In genomic region chr19:52188822-52189744, GRCh38 we compare ENCODE assay signal across 8 cellular contexts. TPM values are rescaled to one million over a fixed set of nuclear protein-coding genes. Genes with fewer than 3 reads are reported as not detected.
DNase-seq lines count a peak whose midpoint lies in the region; ATAC-seq and TF ChIP-seq lines count a peak whose summit lies in the region.

No MANE protein-coding gene starts in this region.

- no peaks in the 10 kb centered on the region for H3K9me2 ChIP-seq in HCT116 (ENCODE audit: insufficient read depth)

- TF ChIP-seq POLR2A in HCT116 (IDR thresholded peaks at IDR 0.05; ENCODE audit: borderline replicate concordance, extremely low read depth, insufficient read depth, insufficient read length), result peak; percentile 77

- POLR2A ChIA-PET in HCT116 (lab: Charles Lee), result interaction anchor here (0.6 to 1.3 kb wide), 7 partner anchors 9 to 160 kb away, joined by 3 to 8 read pairs (median 4); no protein-coding TSS in a partner anchor

- no peak for ATAC-seq in HCT116
- no peak for ATAC-seq in lung (ENCODE audit: insufficient read depth, low FRiP score)

- CTCF ChIA-PET in HCT116 (lab: Charles Lee), result no interaction called here

- H3K4me3 ChIP-seq in GM12865 (ENCODE audit: low read depth, low read length) (peak overlapping the region; percentile 48), HCT116 (replicated peaks in 1 of 2; ENCODE audit: low read depth in 1 of 2, low read length in 2 of 2) (peak overlapping the region; percentile 58 to 62), lung (peak overlapping the region; percentile 37), thymus (ENCODE audit: low read length) (peak overlapping the region; percentile 50)

- H4K20me1 ChIP-seq in HCT116 (ENCODE audit: insufficient read depth), result no peaks in the 10 kb centered on the region

- peak overlapping the region; percentile 84 for H3K4me2 ChIP-seq in HCT116 (ENCODE audit: low read length)

- H2AFZ ChIP-seq in HCT116 (ENCODE audit: low read depth, low read length, poor library complexity, severe bottlenecking), result no peak overlapping the region

- WGBS in lung, 2 donors, result 5% methylated on average over 33 of the region's 33 CpGs
- WGBS in thymus, result 10% methylated on average over 33 of the region's 33 CpGs

- no peak for TF ChIP-seq CTCF in GM12865 (IDR thresholded peaks at IDR 0.05; ENCODE audit: insufficient read depth, low read depth, low read length, missing control alignments)
- no peak for TF ChIP-seq CTCF in HCT116 (IDR thresholded peaks at IDR 0.05 in 2 of 3, conservative IDR thresholded peaks at IDR 0.05 in 1 of 3; ENCODE audit: borderline replicate concordance in 1 of 3, insufficient read depth in 1 of 3, low read depth in 2 of 3, low read length in 2 of 3)
- no peak for TF ChIP-seq CTCF in lung (IDR thresholded peaks at IDR 0.05; ENCODE audit: control extremely low read depth, extremely low read depth)

- DNase-seq in GM12865 (ENCODE audit: low read depth) (no peak), HCT116 (ENCODE audit: low read depth, low spot score) (no peak), OCI-M1 (lab: John Stamatoyannopoulos, UW) (peak; percentile 49), caudate nucleus (lab: John Stamatoyannopoulos, UW) (peak in 28 of 61 donors; percentile 32 to 100 (median 59)), lung (ENCODE audit: low spot score) (no peak), LoVo (ENCODE audit: low spot score) (no peak), NCI-H748 (lab: John Stamatoyannopoulos, UW; ENCODE audit: unreplicated experiment) (no peak)

- H3K9me3 ChIP-seq in HCT116 (ENCODE audit: control insufficient read depth in 1 of 2, insufficient read depth in 1 of 2, low read depth in 1 of 2, low read length in 2 of 2) (no peaks in the 10 kb centered on the region), lung (ENCODE audit: control insufficient read depth in 2 of 2, insufficient read depth in 1 of 2, low read length in 1 of 2) (peaks cover 0 to under 1% of the 10 kb centered on the region in 2 donors), thymus (ENCODE audit: control insufficient read depth) (no peaks in the 10 kb centered on the region)

- no peak for TF ChIP-seq RAD21 in HCT116 (IDR thresholded peaks at IDR 0.05; ENCODE audit: low read depth)

- RAD21 ChIA-PET in HCT116 (lab: Charles Lee; ENCODE audit: low non-redundant PET in 1 of 2, low total read pairs in 2 of 2, uncharacterized antibody in 2 of 2, unreplicated experiment in 2 of 2), result interaction anchor here in 1 of 2 experiments (1.0 kb wide), 1 partner anchor 161 kb away, joined by 3 read pairs; the partner anchor contains the start of gene ZNF614

- H3K27ac ChIP-seq in HCT116 (ENCODE audit: low read depth, low read length) (peak overlapping the region; percentile 95), caudate nucleus (ENCODE audit: low read depth, low read length) (peak overlapping the region; percentile 87), lung (ENCODE audit: low read depth in 1 of 2, low read length in 1 of 2) (peak overlapping the region; percentile 80 to 87), thymus (ENCODE audit: low read depth) (peak overlapping the region; percentile 86)

- H3K4me1 ChIP-seq in HCT116 (ENCODE audit: control insufficient read depth in 1 of 2, insufficient read depth in 2 of 2, low read length in 2 of 2) (peaks cover 7 to 20% of the 10 kb centered on the region in 2 experiments; a peak in 3 of 4 replicates), lung (ENCODE audit: control insufficient read depth in 2 of 2, insufficient read depth in 2 of 2, low read length in 2 of 2) (peaks cover 2 to 4% of the 10 kb centered on the region in 2 donors), thymus (ENCODE audit: control insufficient read depth, insufficient read depth, low read length) (peaks cover 15% of the 10 kb centered on the region)

- H3K9ac ChIP-seq in HCT116 (ENCODE audit: low read length), result peak overlapping the region; percentile 64

- TSS peak; percentile 94 for BruUV-seq in HCT116 (replicated peaks; lab: Mats Ljungman, UMichigan)

- peaks cover 39% of the 10 kb centered on the region for H3K79me2 ChIP-seq in HCT116 (ENCODE audit: insufficient read depth, low read length)

- H3K36me3 ChIP-seq in HCT116 (ENCODE audit: control insufficient read depth in 1 of 2, insufficient read depth in 2 of 2, low read length in 2 of 2), result peaks cover 5 to 10% of the 10 kb centered on the region in 2 experiments; a peak in 2 of 4 replicates
- peaks cover 3 to 4% of the 10 kb centered on the region in 2 donors for H3K36me3 ChIP-seq in lung (ENCODE audit: control insufficient read depth in 2 of 2, insufficient read depth in 2 of 2, low read length in 2 of 2)
- no peaks in the 10 kb centered on the region for H3K36me3 ChIP-seq in thymus (ENCODE audit: control insufficient read depth, insufficient read depth)

- H3K27me3 ChIP-seq in HCT116 (ENCODE audit: insufficient read depth, low read length), result no peaks in the 10 kb centered on the region
- no peaks in the 10 kb centered on the region for H3K27me3 ChIP-seq in lung (ENCODE audit: control insufficient read depth, insufficient read depth)
- H3K27me3 ChIP-seq in thymus (ENCODE audit: control insufficient read depth, insufficient read depth), result no peaks in the 10 kb centered on the region

- intact Hi-C loops in HCT116 (cut with micrococcal nuclease), result loop anchor here (1.0 kb wide), 1 partner anchor 50 kb away; the partner anchor contains the start of gene ZNF616

TF ChIP-seq in HCT116, 20 proteins besides CTCF, POLR2A, EP300 and RAD21:
- TF ChIP-seq ZBTB33 (IDR thresholded peaks at IDR 0.05; ENCODE audit: extremely low read depth, insufficient replicate concordance, low read length) (no peak), EZH2 (IDR thresholded peaks at IDR 0.05) (no peak), REST (IDR thresholded peaks at IDR 0.05; ENCODE audit: low read depth) (no peak), POLR2AphosphoS5 (IDR thresholded peaks at IDR 0.05; ENCODE audit: low read depth, low read length) (peak; percentile 86), SP1 (IDR thresholded peaks at IDR 0.05; ENCODE audit: low read depth) (no peak), EZH2phosphoT487 (IDR thresholded peaks at IDR 0.05; ENCODE audit: borderline replicate concordance) (no peak)

RNA-seq across cellular contexts. Expression of gene PPP2R1A, which starts 0.8 kb away (rescaled TPM):
- total RNA-seq in HCT116 (2021; ENCODE audit: unreplicated experiment) (266 TPM), lung (100 to 1,000 TPM; 201 to 250 TPM)
- polyA plus RNA-seq in HCT116 (2012), result 254 and 296 TPM in 2 replicates
- polyA plus RNA-seq in lung (100 to 1,000 TPM; 117 to 138 TPM), thymus (95.2 TPM)

RNA-seq across cellular contexts. Expression of gene ZNF836, which starts 17.7 kb away (rescaled TPM):
- total RNA-seq in HCT116 (2021; ENCODE audit: unreplicated experiment), result not detected
- polyA plus RNA-seq in HCT116 (2012), result not detected in 2 replicates
- total RNA-seq in lung, result 10 to 100 TPM; 15.1 to 20.6 TPM
- polyA plus RNA-seq in lung, result 1 to 10 TPM; 3.0 to 4.3 TPM
- 13.3 TPM for polyA plus RNA-seq in thymus

RNA-seq across cellular contexts. Expression of gene ZNF616, which starts 49.3 kb away (rescaled TPM):
- total RNA-seq in HCT116 (2021; ENCODE audit: unreplicated experiment), result 9.7 TPM
- 3.5 and 5.2 TPM in 2 replicates for polyA plus RNA-seq in HCT116 (2012)
- total RNA-seq in lung, result 10 to 100 TPM in 1 of 2 donors, 1 to 10 TPM in 1; 7.2 to 18.0 TPM
- polyA plus RNA-seq in lung, result 1 to 10 TPM; 2.6 to 3.3 TPM
- polyA plus RNA-seq in thymus, result 5.2 TPM

Comparison
In these comparisons a context has a peak if more than half of its experiments do, and no peak if none do; other contexts are left out.
1. RNA of gene ZNF836, which starts 17.7 kb away (total RNA-seq): 15.1 to 20.6 TPM in lung; not detected in HCT116 (single experiment); every median in the first group is over 10 times any median in the second.
2. Peak in every context shown above with its lines, with median percentiles within 50 percentile points of each other: H3K4me3 ChIP-seq and H3K27ac ChIP-seq.